Comparison of ENCODE assay signal across 7 cellular contexts in genomic region chr16:2048116-2048543, GRCh38. TPM values are rescaled to one million over a fixed set of nuclear protein-coding genes. Genes with fewer than 3 reads are reported as not detected.
A peak's percentile ranks its signal among the peaks of the same experiment; 100 is the strongest.
DNase-seq lines count a peak whose midpoint lies in the region; ATAC-seq and TF ChIP-seq lines count a peak whose summit lies in the region.

No MANE protein-coding gene starts in this region.

- peak; percentile 27 for ATAC-seq in SK-N-SH treated with all-trans-retinoic acid at 6 μM for 48 hours
- ATAC-seq in GM21390 (IDR thresholded peaks at IDR 0.05; ENCODE audit: unreplicated experiment), result no peak
- no peak for ATAC-seq in HG03108 (IDR thresholded peaks at IDR 0.05; ENCODE audit: unreplicated experiment)

- H3K4me1 ChIP-seq in HEK293 (ENCODE audit: control insufficient read depth, insufficient read depth, low read length), result no peaks in the 10 kb centered on the region

- H3K9me3 ChIP-seq in HEK293 (ENCODE audit: control insufficient read depth, insufficient read depth, low read depth, low read length), result no peaks in the 10 kb centered on the region

- DNase-seq in fibroblast of the aortic adventitia (ENCODE audit: low read depth), result peak; percentile 16
- no peak for DNase-seq in skeletal muscle cell (ENCODE audit: low read depth)
- no peak for DNase-seq in T-helper 9 cell

- CTCF ChIA-PET in HEK293 (lab: Yijun Ruan, JAX), result interaction anchor here (0.7 to 2.6 kb wide), 6 partner anchors 26 to 92 kb away, joined by 3 to 12 read pairs (median 5); no protein-coding TSS in a partner anchor

- H3K27ac ChIP-seq in HEK293 (ENCODE audit: extremely low read depth, low read depth, low read length), result no peak overlapping the region; the same call in 1 of the 2 replicates

- POLR2A ChIA-PET in HEK293 (lab: Yijun Ruan, JAX), result interaction anchor here (0.6 to 3.3 kb wide), 11 partner anchors 8 to 107 kb away, joined by 3 to 37 read pairs (median 4); partner anchors contain the start of genes NHERF2, RPS2 and TRAF7

- TF ChIP-seq CTCF in HEK293 (tag by site-specific recombination; IDR thresholded peaks at IDR 0.05) (no peak), fibroblast of the aortic adventitia (IDR thresholded peaks at IDR 0.05; ENCODE audit: insufficient read depth, low read length) (no peak)

- H3K36me3 ChIP-seq in HEK293 (ENCODE audit: control insufficient read depth in 2 of 2, insufficient read depth in 1 of 2, low read length in 2 of 2), result peaks cover 13 to 41% of the 10 kb centered on the region in 2 experiments; a peak in 2 of 3 replicates

- H3K4me3 ChIP-seq in HEK293 (ENCODE audit: low read depth, low read length) (peak overlapping the region; percentile 82), fibroblast of the aortic adventitia (ENCODE audit: low read depth, low read length) (peak overlapping the region; percentile 93), skeletal muscle cell (ENCODE audit: low read depth, low read length) (peak overlapping the region; percentile 81)

TF ChIP-seq in HEK293, 187 proteins besides CTCF, POLR2A, EP300 and RAD21:
- TF ChIP-seq ZNF777 (tag by site-specific recombination; IDR thresholded peaks at IDR 0.05; ENCODE audit: borderline replicate concordance) (peak; percentile 76; the same call in 1 of the 2 replicates), ZBTB26 (tag by site-specific recombination; optimal IDR thresholded peaks at IDR 0.05) (peak; percentile 38), ZNF335 (tag by site-specific recombination; conservative IDR thresholded peaks at IDR 0.05) (peak; percentile 73), ZBTB11 (tag by site-specific recombination; conservative IDR thresholded peaks at IDR 0.05; ENCODE audit: low read depth) (peak; percentile 10; the same call in 1 of the 2 replicates), WT1 (tag by site-specific recombination; IDR thresholded peaks at IDR 0.05) (no peak)

TF ChIP-seq in SK-N-SH treated with all-trans-retinoic acid at 6 μM for 48 hours, 23 proteins besides CTCF, POLR2A, EP300 and RAD21:
- TF ChIP-seq TSHZ2 (CRISPR knock-in tag; IDR thresholded peaks at IDR 0.05), result no peak
- no peak for TF ChIP-seq PPARA (CRISPR knock-in tag; IDR thresholded peaks at IDR 0.05; ENCODE audit: borderline replicate concordance)
- no peak for TF ChIP-seq CSDC2 (CRISPR knock-in tag; IDR thresholded peaks at IDR 0.05)
- TF ChIP-seq ZNF565 (CRISPR knock-in tag; conservative IDR thresholded peaks at IDR 0.05; ENCODE audit: low read depth), result no peak
- no peak for TF ChIP-seq BACH2 (CRISPR knock-in tag; IDR thresholded peaks at IDR 0.05; ENCODE audit: borderline replicate concordance)
- TF ChIP-seq CREB5 (CRISPR knock-in tag; IDR thresholded peaks at IDR 0.05; ENCODE audit: low read depth), result no peak
- no peak for TF ChIP-seq ZNF8 (CRISPR knock-in tag; IDR thresholded peaks at IDR 0.05)
- no peak for TF ChIP-seq SNAI2 (CRISPR knock-in tag; IDR thresholded peaks at IDR 0.05)
- no peak for TF ChIP-seq ZFP3 (CRISPR knock-in tag; IDR thresholded peaks at IDR 0.05)
- TF ChIP-seq TCF4 (CRISPR knock-in tag; IDR thresholded peaks at IDR 0.05; ENCODE audit: borderline replicate concordance), result no peak
- no peak for TF ChIP-seq ZFP30 (CRISPR knock-in tag; IDR thresholded peaks at IDR 0.05)
- TF ChIP-seq OSR1 (CRISPR knock-in tag; IDR thresholded peaks at IDR 0.05), result no peak
- TF ChIP-seq TOX (CRISPR knock-in tag; IDR thresholded peaks at IDR 0.05; ENCODE audit: borderline replicate concordance), result no peak
- no peak for TF ChIP-seq ZNF70 (CRISPR knock-in tag; IDR thresholded peaks at IDR 0.05)
- TF ChIP-seq ESRRG (CRISPR knock-in tag; IDR thresholded peaks at IDR 0.05), result no peak
- no peak for TF ChIP-seq ISL1 (CRISPR knock-in tag; IDR thresholded peaks at IDR 0.05)
- no peak for TF ChIP-seq RARB (CRISPR knock-in tag; IDR thresholded peaks at IDR 0.05)
- no peak for TF ChIP-seq ARNTL (CRISPR knock-in tag; IDR thresholded peaks at IDR 0.05; ENCODE audit: borderline replicate concordance, low read depth)
- TF ChIP-seq PATZ1 (CRISPR knock-in tag; IDR thresholded peaks at IDR 0.05; ENCODE audit: borderline replicate concordance), result no peak

RNA-seq across cellular contexts. Expression of gene TSC2, which starts 0.3 kb away (rescaled TPM):
- 58.7 and 145 TPM in 2 replicates for total RNA-seq in fibroblast of the aortic adventitia (ENCODE audit: low replicate concordance)

RNA-seq across cellular contexts. Expression of gene NTHL1, which starts 0.5 kb away (rescaled TPM):
- total RNA-seq in fibroblast of the aortic adventitia (ENCODE audit: low replicate concordance), result 18.8 and 36.1 TPM in 2 replicates

RNA-seq across cellular contexts. Expression of gene NHERF2, which starts 21.4 kb away (rescaled TPM):
- 11.5 and 26.3 TPM in 2 replicates for total RNA-seq in fibroblast of the aortic adventitia (ENCODE audit: low replicate concordance)

RNA-seq across cellular contexts. Expression of gene NPW, which starts 28.5 kb away (rescaled TPM):
- total RNA-seq in fibroblast of the aortic adventitia (ENCODE audit: low replicate concordance), result 0.45 TPM in 1 of 2 replicates, not detected in the other

RNA-seq across cellular contexts. Expression of gene ZNF598, which starts 38.5 kb away (rescaled TPM):
- 13.8 and 18.8 TPM in 2 replicates for total RNA-seq in fibroblast of the aortic adventitia (ENCODE audit: low replicate concordance)
